In genomic region chr1:180988221-180988826, GRCh38 we compare ENCODE assay signal across 1 cellular context.
TF ChIP-seq lines count a peak whose summit lies in the region.

No MANE protein-coding gene starts in this region.

TF ChIP-seq in HepG2, 621 proteins besides CTCF, POLR2A, EP300 and RAD21:
- TF ChIP-seq SIX4 (CRISPR knock-in tag; IDR thresholded peaks at IDR 0.05) (no peak), HNF4A (CRISPR knock-in tag; IDR thresholded peaks at IDR 0.05) (0 out of 2 replicates have a peak, but pooled peaks have one; percentile 9), ZNF350 (CRISPR knock-in tag; IDR thresholded peaks at IDR 0.05; ENCODE audit: borderline replicate concordance, low read depth) (no peak), GATAD2A (CRISPR knock-in tag; IDR thresholded peaks at IDR 0.05) (peak; percentile 23; the same call in 1 of the 2 replicates), SOX13 (IDR thresholded peaks at IDR 0.05) (no peak), SOX13 (CRISPR knock-in tag; conservative IDR thresholded peaks at IDR 0.05 in 1 of 2, IDR thresholded peaks at IDR 0.05 in 1 of 2) (peak in 1 of 2 experiments; percentile 80; a peak in 2 of 4 replicates), DDIT3 (CRISPR knock-in tag; IDR thresholded peaks at IDR 0.05) (no peak), NFYC (CRISPR knock-in tag; IDR thresholded peaks at IDR 0.05) (no peak), MTA3 (CRISPR knock-in tag; IDR thresholded peaks at IDR 0.05) (no peak), TOE1 (CRISPR knock-in tag; IDR thresholded peaks at IDR 0.05) (no peak), ZNF281 (CRISPR knock-in tag; IDR thresholded peaks at IDR 0.05; ENCODE audit: borderline replicate concordance) (no peak), NFIC (IDR thresholded peaks at IDR 0.05; ENCODE audit: low read length) (0 out of 2 replicates have a peak, but pooled peaks have one; percentile 22), ZFP36L1 (CRISPR knock-in tag; IDR thresholded peaks at IDR 0.05) (no peak), SKI (IDR thresholded peaks at IDR 0.05; ENCODE audit: partially characterized antibody) (peak; percentile 74), ZNF607 (CRISPR knock-in tag; IDR thresholded peaks at IDR 0.05; ENCODE audit: borderline replicate concordance) (no peak), REPIN1 (CRISPR knock-in tag; IDR thresholded peaks at IDR 0.05; ENCODE audit: borderline replicate concordance, low read depth) (0 out of 2 replicates have a peak, but pooled peaks have one; percentile 28), ZNF549 (CRISPR knock-in tag; IDR thresholded peaks at IDR 0.05) (no peak), ZNF75D (CRISPR knock-in tag; IDR thresholded peaks at IDR 0.05; ENCODE audit: borderline replicate concordance) (no peak), HIVEP1 (CRISPR knock-in tag; IDR thresholded peaks at IDR 0.05) (no peak), ELF4 (CRISPR knock-in tag; IDR thresholded peaks at IDR 0.05; ENCODE audit: borderline replicate concordance) (no peak), SOX6 (IDR thresholded peaks at IDR 0.05) (no peak), SOX6 (CRISPR knock-in tag; IDR thresholded peaks at IDR 0.05) (peak; percentile 62), BCL6 (CRISPR knock-in tag; IDR thresholded peaks at IDR 0.05) (peak; percentile 49; the same call in 1 of the 2 replicates), HNRNPUL1 (IDR thresholded peaks at IDR 0.05; ENCODE audit: low read depth, low read length) (no peak), ATAD3A (CRISPR knock-in tag; IDR thresholded peaks at IDR 0.05) (no peak), ZSCAN20 (CRISPR knock-in tag; IDR thresholded peaks at IDR 0.05; ENCODE audit: borderline replicate concordance) (no peak), ZSCAN12 (CRISPR knock-in tag; IDR thresholded peaks at IDR 0.05) (no peak), HNF4G (IDR thresholded peaks at IDR 0.05; ENCODE audit: borderline replicate concordance, low read depth, low read length) (no peak), HNF4G (CRISPR knock-in tag; IDR thresholded peaks at IDR 0.05; ENCODE audit: borderline replicate concordance, low read depth) (no peak), SRF (IDR thresholded peaks at IDR 0.05; ENCODE audit: low read depth, low read length) (no peak), IRX3 (CRISPR knock-in tag; IDR thresholded peaks at IDR 0.05; ENCODE audit: borderline replicate concordance, low read depth) (no peak), BHLHE40 (IDR thresholded peaks at IDR 0.05; ENCODE audit: low read length) (0 out of 2 replicates have a peak, but pooled peaks have one; percentile 52), GTF3A (CRISPR knock-in tag; conservative IDR thresholded peaks at IDR 0.05) (no peak), ZNF207 (IDR thresholded peaks at IDR 0.05; ENCODE audit: borderline replicate concordance) (no peak), AGO1 (IDR thresholded peaks at IDR 0.05; ENCODE audit: low read depth, low read length, poor library complexity, severe bottlenecking) (no peak), SMAD3 (CRISPR knock-in tag; IDR thresholded peaks at IDR 0.05) (no peak), ZNF563 (CRISPR knock-in tag; IDR thresholded peaks at IDR 0.05) (no peak), NCOA1 (CRISPR knock-in tag; IDR thresholded peaks at IDR 0.05) (no peak), HHEX (CRISPR knock-in tag; IDR thresholded peaks at IDR 0.05) (no peak), ZNF773 (CRISPR knock-in tag; IDR thresholded peaks at IDR 0.05; ENCODE audit: borderline replicate concordance) (no peak), SMARCC2 (IDR thresholded peaks at IDR 0.05) (no peak), ARID5B (CRISPR knock-in tag; IDR thresholded peaks at IDR 0.05) (peak; percentile 44), HOXA7 (CRISPR knock-in tag; IDR thresholded peaks at IDR 0.05) (no peak), PRMT3 (CRISPR knock-in tag; IDR thresholded peaks at IDR 0.05; ENCODE audit: borderline replicate concordance, low read depth) (no peak), ZNF543 (CRISPR knock-in tag; IDR thresholded peaks at IDR 0.05) (no peak), RBM39 (IDR thresholded peaks at IDR 0.05; ENCODE audit: low read depth, low read length, poor library complexity, severe bottlenecking) (no peak), SOX5 (CRISPR knock-in tag; IDR thresholded peaks at IDR 0.05; ENCODE audit: borderline replicate concordance) (peak; percentile 51; the same call in 1 of the 2 replicates), HDAC2 (CRISPR knock-in tag; IDR thresholded peaks at IDR 0.05) (no peak), ZFP82 (CRISPR knock-in tag; IDR thresholded peaks at IDR 0.05; ENCODE audit: borderline replicate concordance) (no peak), RARA (CRISPR knock-in tag; IDR thresholded peaks at IDR 0.05) (peak; percentile 30; the same call in 1 of the 2 replicates), RARG (CRISPR knock-in tag; IDR thresholded peaks at IDR 0.05; ENCODE audit: low read depth) (no peak)
- TF ChIP-seq, protein P1, sequence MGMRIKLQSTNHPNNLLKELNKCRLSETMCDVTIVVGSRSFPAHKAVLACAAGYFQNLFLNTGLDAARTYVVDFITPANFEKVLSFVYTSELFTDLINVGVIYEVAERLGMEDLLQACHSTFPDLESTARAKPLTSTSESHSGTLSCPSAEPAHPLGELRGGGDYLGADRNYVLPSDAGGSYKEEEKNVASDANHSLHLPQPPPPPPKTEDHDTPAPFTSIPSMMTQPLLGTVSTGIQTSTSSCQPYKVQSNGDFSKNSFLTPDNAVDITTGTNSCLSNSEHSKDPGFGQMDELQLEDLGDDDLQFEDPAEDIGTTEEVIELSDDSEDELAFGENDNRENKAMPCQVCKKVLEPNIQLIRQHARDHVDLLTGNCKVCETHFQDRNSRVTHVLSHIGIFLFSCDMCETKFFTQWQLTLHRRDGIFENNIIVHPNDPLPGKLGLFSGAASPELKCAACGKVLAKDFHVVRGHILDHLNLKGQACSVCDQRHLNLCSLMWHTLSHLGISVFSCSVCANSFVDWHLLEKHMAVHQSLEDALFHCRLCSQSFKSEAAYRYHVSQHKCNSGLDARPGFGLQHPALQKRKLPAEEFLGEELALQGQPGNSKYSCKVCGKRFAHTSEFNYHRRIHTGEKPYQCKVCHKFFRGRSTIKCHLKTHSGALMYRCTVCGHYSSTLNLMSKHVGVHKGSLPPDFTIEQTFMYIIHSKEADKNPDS (CRISPR knock-in tag; IDR thresholded peaks at IDR 0.05): no peak
- TF ChIP-seq, protein P2, sequence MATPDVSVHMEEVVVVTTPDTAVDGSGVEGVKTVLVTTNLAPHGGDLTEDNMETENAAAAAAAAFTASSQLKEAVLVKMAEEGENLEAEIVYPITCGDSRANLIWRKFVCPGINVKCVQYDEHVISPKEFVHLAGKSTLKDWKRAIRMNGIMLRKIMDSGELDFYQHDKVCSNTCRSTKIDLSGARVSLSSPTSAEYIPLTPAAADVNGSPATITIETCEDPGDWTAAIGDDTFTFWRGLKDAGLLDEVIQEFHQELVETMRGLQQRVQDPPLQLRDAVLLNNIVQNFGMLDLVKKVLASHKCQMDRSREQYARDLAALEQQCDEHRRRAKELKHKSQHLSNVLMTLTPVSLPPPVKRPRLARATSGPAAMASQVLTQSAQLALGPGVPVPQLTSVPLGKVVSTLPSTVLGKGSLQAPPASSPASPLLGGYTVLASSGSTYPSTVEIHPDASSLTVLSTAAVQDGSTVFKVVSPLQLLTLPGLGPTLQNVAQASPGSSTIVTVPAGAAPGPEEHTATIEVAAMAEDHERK (CRISPR knock-in tag; IDR thresholded peaks at IDR 0.05; ENCODE audit: low read depth): no peak
